8 cellular contexts compared by ENCODE assay signal in the genomic region with DNA sequence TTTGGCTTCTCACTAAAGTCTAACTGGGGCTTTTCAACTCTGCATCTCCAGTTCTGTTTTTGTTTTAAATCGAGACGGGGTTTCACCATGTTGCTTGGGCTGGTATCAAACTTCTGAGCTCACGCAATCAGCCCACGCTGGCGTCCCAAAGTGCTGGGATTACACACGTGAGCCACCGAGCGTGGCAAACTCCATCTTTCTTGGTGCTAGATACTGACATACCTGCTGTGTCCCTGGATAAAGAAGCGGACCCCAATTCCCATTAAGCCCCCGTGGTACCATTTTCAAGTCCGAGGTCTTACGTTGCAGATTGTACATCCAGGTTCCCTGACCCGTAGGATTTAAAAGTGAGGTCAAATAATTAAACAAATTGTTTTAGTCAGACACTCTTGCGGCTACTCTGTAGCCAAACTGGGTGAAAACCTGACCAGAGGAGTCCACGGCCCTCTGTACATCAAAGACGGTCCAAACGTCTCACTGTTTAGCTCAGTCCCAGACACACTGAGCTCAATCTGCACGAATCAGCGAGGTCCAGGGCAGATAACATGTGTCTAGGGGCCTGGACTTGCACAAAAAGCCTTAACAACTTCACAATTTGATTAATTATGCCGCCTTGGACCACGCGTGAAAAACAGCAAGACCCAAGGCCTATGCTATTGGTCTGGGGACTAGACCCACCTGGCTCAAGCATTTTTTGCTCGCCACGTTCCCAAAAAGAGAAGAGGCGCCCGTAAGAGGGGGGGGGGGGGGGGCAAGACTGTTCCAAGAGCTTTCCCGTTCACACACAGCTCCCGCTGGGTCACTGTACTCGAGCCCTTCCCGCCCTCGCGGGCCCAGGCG. TPM values are rescaled to one million over a fixed set of nuclear protein-coding genes. Genes with fewer than 3 reads are reported as not detected.
A peak's percentile ranks its signal among the peaks of the same experiment; 100 is the strongest.
DNase-seq lines count a peak whose midpoint lies in the region; ATAC-seq and TF ChIP-seq lines count a peak whose summit lies in the region.

No MANE protein-coding gene starts in this region.

- H3K9me3 ChIP-seq in IMR-90 (ENCODE audit: control insufficient read depth, insufficient read depth, low read length) (no peaks in the 10 kb centered on the region), heart left ventricle (no peaks in the 10 kb centered on the region)

- no peak overlapping the region for H2BK20ac ChIP-seq in IMR-90 (ENCODE audit: low read depth, low read length)

- peak overlapping the region; percentile 25 for H3K18ac ChIP-seq in IMR-90 (ENCODE audit: low read depth, low read length)

- ATAC-seq in IMR-90 (ENCODE audit: low read depth): peak; percentile 6; the same call in 1 of the 2 replicates
- peak; percentile 4 to 27 (median 19) for ATAC-seq in heart left ventricle

- H3K14ac ChIP-seq in IMR-90 (replicated peaks; ENCODE audit: low read depth, low read length): peak overlapping the region; percentile 86

- H3K4me3 Mint-ChIP-seq in activated T-helper 2 cell treated with anti-CD3 and anti-CD28 coated beads, Interferon-gamma antibody, Interleukin-2, Interleukin-4, amounts not matched to agents 10 μg/mL and 5 μg/mL and 100 μg/mL, durations not matched to agents 14 hours and 24 hours and 36 hours (ENCODE audit: low read depth): peak overlapping the region; percentile 90
- H3K4me3 Mint-ChIP-seq in progenitor cell of endocrine pancreas (ENCODE audit: low read depth): peak overlapping the region; percentile 97

- peak overlapping the region; percentile 70 for H2BK5ac ChIP-seq in IMR-90 (ENCODE audit: low read depth, low read length, poor library complexity, severe bottlenecking)

- peak overlapping the region; percentile 84 for H4K5ac ChIP-seq in IMR-90 (ENCODE audit: low read depth, low read length)

- H2AK9ac ChIP-seq in IMR-90 (replicated peaks; ENCODE audit: low read depth, low read length, poor library complexity): peak overlapping the region; percentile 98

- peak; percentile 16 for DNase-seq in GM06990 (ENCODE audit: extremely low read depth, insufficient read length)
- DNase-seq in IMR-90: peak; percentile 22
- no peak for DNase-seq in activated T-helper 2 cell treated with anti-CD3 and anti-CD28 coated beads, Interferon-gamma antibody, Interleukin-2, Interleukin-4, amounts not matched to agents 10 μg/mL and 5 μg/mL and 100 μg/mL, durations not matched to agents 14 hours and 24 hours and 36 hours (ENCODE audit: low spot score)
- peak in 2 of 5 donors; percentile 22 to 29 for DNase-seq in heart left ventricle
- DNase-seq in progenitor cell of endocrine pancreas (ENCODE audit: low spot score, unreplicated experiment): no peak
- DNase-seq in effector CD4-positive, alpha-beta T cell: no peak
- DNase-seq in activated CD4-positive, CD25-positive, alpha-beta regulatory T cell (lab: John Stamatoyannopoulos, UW): no peak
- DNase-seq in NCI-H1930 (lab: John Stamatoyannopoulos, UW): no peak

- peaks cover 61% of the 10 kb centered on the region for H3K36me3 Mint-ChIP-seq in activated T-helper 2 cell treated with anti-CD3 and anti-CD28 coated beads, Interferon-gamma antibody, Interleukin-2, Interleukin-4, amounts not matched to agents 10 μg/mL and 5 μg/mL and 100 μg/mL, durations not matched to agents 14 hours and 24 hours and 36 hours (ENCODE audit: low read depth)
- peaks cover 20% of the 10 kb centered on the region for H3K36me3 Mint-ChIP-seq in progenitor cell of endocrine pancreas (ENCODE audit: insufficient read depth)

- H3K4me2 ChIP-seq in IMR-90 (ENCODE audit: low read depth, low read length): peak overlapping the region; percentile 94

- peaks cover 47% of the 10 kb centered on the region for H3K4me1 Mint-ChIP-seq in activated T-helper 2 cell treated with anti-CD3 and anti-CD28 coated beads, Interferon-gamma antibody, Interleukin-2, Interleukin-4, amounts not matched to agents 10 μg/mL and 5 μg/mL and 100 μg/mL, durations not matched to agents 14 hours and 24 hours and 36 hours (ENCODE audit: low read depth)
- peaks cover 38% of the 10 kb centered on the region for H3K4me1 Mint-ChIP-seq in progenitor cell of endocrine pancreas (ENCODE audit: low read depth)

- peaks cover 5% of the 10 kb centered on the region for H3K9me1 ChIP-seq in IMR-90 (ENCODE audit: insufficient read depth, low read length)

- peak overlapping the region; percentile 94 for H2AFZ ChIP-seq in IMR-90 (replicated peaks; ENCODE audit: low read length, poor library complexity)

- H3K79me1 ChIP-seq in IMR-90 (ENCODE audit: low read depth in 1 of 2, low read length in 2 of 2): peaks cover 28 to 51% of the 10 kb centered on the region in 2 experiments

- no peaks in the 10 kb centered on the region for H3K27me3 Mint-ChIP-seq in activated T-helper 2 cell treated with anti-CD3 and anti-CD28 coated beads, Interferon-gamma antibody, Interleukin-2, Interleukin-4, amounts not matched to agents 10 μg/mL and 5 μg/mL and 100 μg/mL, durations not matched to agents 14 hours and 24 hours and 36 hours (ENCODE audit: low read depth)
- no peaks in the 10 kb centered on the region for H3K27me3 Mint-ChIP-seq in progenitor cell of endocrine pancreas

- H3K27ac ChIP-seq in IMR-90 (ENCODE audit: insufficient read depth, low read length): peak overlapping the region; percentile 83
- H3K27ac ChIP-seq in heart left ventricle: peak overlapping the region; percentile 96 to 100 (median 99)

- no peaks in the 10 kb centered on the region for H3K9me3 Mint-ChIP-seq in activated T-helper 2 cell treated with anti-CD3 and anti-CD28 coated beads, Interferon-gamma antibody, Interleukin-2, Interleukin-4, amounts not matched to agents 10 μg/mL and 5 μg/mL and 100 μg/mL, durations not matched to agents 14 hours and 24 hours and 36 hours
- H3K9me3 Mint-ChIP-seq in progenitor cell of endocrine pancreas (ENCODE audit: low read depth): no peaks in the 10 kb centered on the region

- H2BK15ac ChIP-seq in IMR-90 (ENCODE audit: low read depth, low read length): peak overlapping the region; percentile 16; the same call in 1 of the 3 replicates

- in situ Hi-C loops in IMR-90 (cut with MboI; ENCODE audit: low sequenced_read_pairs): no loop called here

- H3K4me3 ChIP-seq in GM06990 (replicated peaks; ENCODE audit: low read depth, low read length) (peak overlapping the region; percentile 100), IMR-90 (ENCODE audit: insufficient read depth, low read depth, low read length) (peak overlapping the region; percentile 90), heart left ventricle (peak overlapping the region; percentile 76 to 99 (median 94))

- H3K23ac ChIP-seq in IMR-90 (ENCODE audit: low read depth, low read length): peak overlapping the region; percentile 81

- H3K27me3 ChIP-seq in GM06990 (replicated peaks; ENCODE audit: control insufficient read depth, insufficient read depth, low read length) (no peaks in the 10 kb centered on the region), IMR-90 (ENCODE audit: control insufficient read depth, insufficient read depth, low read length) (no peaks in the 10 kb centered on the region), heart left ventricle (no peaks in the 10 kb centered on the region)

- peak overlapping the region; percentile 85 for H3K4ac ChIP-seq in IMR-90 (ENCODE audit: low read depth, low read length)

- CTCF ChIA-PET in IMR-90 (lab: Yijun Ruan, JAX): interaction anchor here (0.6 kb wide), 1 partner anchor 22 kb away, joined by 6 read pairs; no protein-coding TSS in a partner anchor

- H2BK120ac ChIP-seq in IMR-90 (ENCODE audit: low read depth, low read length): 0 out of 2 replicates have a peak overlapping the region, but pooled peaks have one; percentile 7

- peak overlapping the region; percentile 65 for H2AK5ac ChIP-seq in IMR-90 (ENCODE audit: low read depth, low read length)

- peaks cover 38% of the 10 kb centered on the region for H4K20me1 ChIP-seq in IMR-90 (ENCODE audit: insufficient read depth, low read length)

- peak overlapping the region; percentile 96 for H3K27ac Mint-ChIP-seq in activated T-helper 2 cell treated with anti-CD3 and anti-CD28 coated beads, Interferon-gamma antibody, Interleukin-2, Interleukin-4, amounts not matched to agents 10 μg/mL and 5 μg/mL and 100 μg/mL, durations not matched to agents 14 hours and 24 hours and 36 hours
- peak overlapping the region; percentile 97 for H3K27ac Mint-ChIP-seq in progenitor cell of endocrine pancreas

- BruUV-seq in IMR-90 (replicated peaks; lab: Mats Ljungman, UMichigan): no TSS peak

- TF ChIP-seq POLR2A in IMR-90 (IDR thresholded peaks at IDR 0.05; ENCODE audit: low read depth, low read length) (no peak), heart left ventricle (IDR thresholded peaks at IDR 0.05) (no peak)

- peak overlapping the region; percentile 80 to 98 for H4K8ac ChIP-seq in IMR-90 (ENCODE audit: low read depth in 2 of 2, low read length in 2 of 2)

- peak overlapping the region; percentile 73 for H4K91ac ChIP-seq in IMR-90 (ENCODE audit: insufficient read depth, low read depth, low read length)

- peaks cover 8% of the 10 kb centered on the region for H3K4me1 ChIP-seq in IMR-90 (ENCODE audit: control insufficient read depth, insufficient read depth, low read length)
- H3K4me1 ChIP-seq in heart left ventricle: peaks cover 7 to 58% (median 42%) of the 10 kb centered on the region in 12 donors

- H3K36me3 ChIP-seq in GM06990 (ENCODE audit: control insufficient read depth, insufficient read depth, low read length): peaks cover 11% of the 10 kb centered on the region
- H3K36me3 ChIP-seq in IMR-90 (ENCODE audit: control insufficient read depth, insufficient read depth, low read length): peaks cover 16% of the 10 kb centered on the region
- peaks cover 0 to 41% (median 33%) of the 10 kb centered on the region in 9 donors for H3K36me3 ChIP-seq in heart left ventricle

- peak overlapping the region; percentile 78 for H3K9ac ChIP-seq in IMR-90 (ENCODE audit: low read depth, low read length)

- intact Hi-C loops in IMR-90 (cut with micrococcal nuclease) (no loop called here), heart left ventricle (cut with DNase I) (loop anchor here in 1 of 10 donors (2.0 kb wide), 1 partner anchor 24 kb away; a partner anchor contains a TSS)
- intact Hi-C loops in activated T-helper 2 cell treated with anti-CD3 and anti-CD28 coated beads, Interferon-gamma antibody, Interleukin-2, Interleukin-4, amounts not matched to agents 10 μg/mL and 5 μg/mL and 100 μg/mL, durations not matched to agents 14 hours and 24 hours and 36 hours (cut with micrococcal nuclease): no loop called here

- dilution Hi-C loops in IMR-90 (cut with HindIII; ENCODE audit: low sequenced_read_pairs, unreplicated experiment): no loop called here

- WGBS in IMR-90 (ENCODE audit: extremely low coverage in 2 of 2, insufficient read length in 1 of 2), 2 experiments: 27% methylated on average over 12 of the region's 33 CpGs; no CpG with 5 or more reads in 1 of the 2 experiments
- WGBS in heart left ventricle, 4 donors: 14 to 21% (median 19%) methylated on average over 27 to 33 of the region's 33 CpGs

- POLR2A ChIA-PET in IMR-90 (lab: Charles Lee; ENCODE audit: unreplicated experiment): interaction anchor here (0.5 to 1.0 kb wide), 10 partner anchors 8 to 1153 kb away, joined by 3 to 16 read pairs (median 4); a partner anchor contains a TSS

- TF ChIP-seq CTCF in GM06990 (IDR thresholded peaks at IDR 0.05; ENCODE audit: insufficient read depth, low read length, poor library complexity, severe bottlenecking): no peak
- no peak for TF ChIP-seq CTCF in IMR-90 (conservative IDR thresholded peaks at IDR 0.05; ENCODE audit: low read depth, low read length)
- no peak for TF ChIP-seq CTCF in heart left ventricle (IDR thresholded peaks at IDR 0.05)
- no peak for TF ChIP-seq CTCF in progenitor cell of endocrine pancreas (IDR thresholded peaks at IDR 0.05; ENCODE audit: unreplicated experiment)

- no peak for TF ChIP-seq RAD21 in IMR-90 (IDR thresholded peaks at IDR 0.05; ENCODE audit: low read length)

- H3K56ac ChIP-seq in IMR-90 (ENCODE audit: extremely low read depth, insufficient read depth, low read length): peak overlapping the region; percentile 84

RNA-seq across cellular contexts. Expression of a gene that starts 0.7 kb away (rescaled TPM):
- total RNA-seq in IMR-90 (2012; rRNA removed) (59.5 and 109 TPM in 2 replicates), heart left ventricle (100 to 1,000 TPM in 1 of 9 donors, 10 to 100 TPM in 8; 48.6 to 104 (median 63.1) TPM), progenitor cell of endocrine pancreas (240 and 247 TPM in 2 replicates)
- polyA plus RNA-seq in IMR-90 (2012; rRNA removed) (103 and 118 TPM in 2 replicates), heart left ventricle (100 to 1,000 TPM in 1 of 2 donors, 10 to 100 TPM in 1; 32.6 to 133 TPM)
- polyA plus RNA-seq in IMR-90 (2012; cell fraction: cytosol; rRNA removed): 19.8 and 46.7 TPM in 2 replicates
- polyA plus RNA-seq in IMR-90 (2012; cell fraction: nucleus; rRNA removed; ENCODE audit: low replicate concordance): 6.2 and 51.4 TPM in 2 replicates
- 257 and 259 TPM in 2 replicates for total RNA-seq in activated T-helper 2 cell treated with anti-CD3 and anti-CD28 coated beads, Interferon-gamma antibody, Interleukin-2, Interleukin-4, amounts not matched to agents 10 μg/mL and 5 μg/mL and 100 μg/mL, durations not matched to agents 14 hours and 24 hours and 36 hours

RNA-seq across cellular contexts. Expression of a gene that starts 22.9 kb away (rescaled TPM):
- total RNA-seq in IMR-90 (2012; rRNA removed): 34.2 and 45.3 TPM in 2 replicates
- polyA plus RNA-seq in IMR-90 (2012; rRNA removed): 28.0 and 32.6 TPM in 2 replicates
- polyA plus RNA-seq in IMR-90 (2012; cell fraction: cytosol; rRNA removed): 7.8 and 18.7 TPM in 2 replicates
- polyA plus RNA-seq in IMR-90 (2012; cell fraction: nucleus; rRNA removed; ENCODE audit: low replicate concordance): 9.2 and 59.9 TPM in 2 replicates
- total RNA-seq in activated T-helper 2 cell treated with anti-CD3 and anti-CD28 coated beads, Interferon-gamma antibody, Interleukin-2, Interleukin-4, amounts not matched to agents 10 μg/mL and 5 μg/mL and 100 μg/mL, durations not matched to agents 14 hours and 24 hours and 36 hours: 46.7 and 47.4 TPM in 2 replicates
- 10 to 100 TPM in 8 of 9 donors, 1 to 10 TPM in 1; 9.4 to 22.5 (median 16.1) TPM for total RNA-seq in heart left ventricle
- 10 to 100 TPM; 12.5 to 33.4 TPM for polyA plus RNA-seq in heart left ventricle
- 32.9 and 36.1 TPM in 2 replicates for total RNA-seq in progenitor cell of endocrine pancreas

RNA-seq across cellular contexts. Expression of a gene that starts 52.1 kb away (rescaled TPM):
- total RNA-seq in IMR-90 (2012; rRNA removed): 36.0 and 37.8 TPM in 2 replicates
- polyA plus RNA-seq in IMR-90 (2012; rRNA removed): 8.6 and 11.1 TPM in 2 replicates
- polyA plus RNA-seq in IMR-90 (2012; cell fraction: cytosol; rRNA removed): 3.0 and 4.1 TPM in 2 replicates
- 1.4 and 6.1 TPM in 2 replicates for polyA plus RNA-seq in IMR-90 (2012; cell fraction: nucleus; rRNA removed; ENCODE audit: low replicate concordance)
- 27.6 and 28.3 TPM in 2 replicates for total RNA-seq in activated T-helper 2 cell treated with anti-CD3 and anti-CD28 coated beads, Interferon-gamma antibody, Interleukin-2, Interleukin-4, amounts not matched to agents 10 μg/mL and 5 μg/mL and 100 μg/mL, durations not matched to agents 14 hours and 24 hours and 36 hours
- total RNA-seq in heart left ventricle: 10 to 100 TPM; 11.5 to 19.4 (median 15.8) TPM
- polyA plus RNA-seq in heart left ventricle: 10 to 100 TPM in 1 of 2 donors, 1 to 10 TPM in 1; 6.7 to 12.3 TPM
- total RNA-seq in progenitor cell of endocrine pancreas: 25.2 and 25.4 TPM in 2 replicates

Comparison
In these comparisons a context has a peak if more than half of its experiments do, and no peak if none do; other contexts are left out.
1. DNase-seq: peak in GM06990 (single experiment) and IMR-90 (single experiment); none in activated T-helper 2 cell treated with anti-CD3 and anti-CD28 coated beads, Interferon-gamma antibody, Interleukin-2, Interleukin-4, amounts not matched to agents 10 μg/mL and 5 μg/mL and 100 μg/mL, durations not matched to agents 14 hours and 24 hours and 36 hours (single experiment), progenitor cell of endocrine pancreas (single experiment), effector CD4-positive, alpha-beta T cell (single experiment), activated CD4-positive, CD25-positive, alpha-beta regulatory T cell (0 of 4) and NCI-H1930 (0 of 2).
2. Peak in every context shown above with its lines, with median percentiles within 50 percentile points of each other: H3K4me3 ChIP-seq.